In the genomic region with DNA sequence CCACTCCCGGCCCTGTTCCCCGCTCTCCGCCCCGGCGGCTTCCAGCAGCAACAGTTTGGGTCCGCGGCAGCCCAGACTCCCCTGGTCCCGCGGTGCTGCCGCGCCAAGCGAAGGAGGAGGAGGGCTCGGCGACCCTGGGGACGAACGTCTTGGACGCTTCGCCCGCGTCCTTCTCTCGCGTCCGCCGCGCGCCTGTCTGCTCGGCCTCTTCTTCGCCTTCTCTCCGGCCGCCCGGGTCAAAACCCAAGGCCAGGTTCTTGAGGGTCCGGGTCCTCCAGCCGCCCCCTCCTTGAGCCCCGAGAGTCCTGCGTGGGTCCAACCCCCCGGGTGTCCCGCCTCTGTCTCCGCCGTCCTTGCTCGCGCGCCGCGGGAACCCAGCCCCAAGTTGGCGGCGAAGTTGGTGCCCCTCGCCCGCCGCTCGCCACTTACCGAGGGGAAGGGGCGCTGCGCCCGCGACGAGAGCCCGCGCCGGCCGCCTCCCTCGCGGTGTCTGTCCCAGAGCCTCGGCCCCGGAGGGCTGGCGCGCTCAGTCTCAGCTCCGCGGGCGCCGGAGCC, we compare ENCODE assay signal across 12 cellular contexts. TPM values are rescaled to one million over a fixed set of nuclear protein-coding genes. Genes with fewer than 3 reads are reported as not detected.
DNase-seq lines count a peak whose midpoint lies in the region; ATAC-seq and TF ChIP-seq lines count a peak whose summit lies in the region.
"Had no signal": no experiment of that assay in that cellular context is flagged by ENCODE, and none has a peak within 500 bp of the region (broad histone marks: within the 10 kb centered on the region; RNA-seq: fewer than 3 reads in every experiment).

No MANE protein-coding gene starts in this region.

- H3K23ac ChIP-seq in neuronal stem cell (ENCODE audit: low read depth, low read length, poor library complexity): peak overlapping the region; percentile 85

- H3K4me1 Mint-ChIP-seq in CD14-positive monocyte: peaks cover 27% of the 10 kb centered on the region
- peaks cover 12 to 19% of the 10 kb centered on the region in 2 donors for H3K4me1 Mint-ChIP-seq in effector memory CD8-positive, alpha-beta T cell (ENCODE audit: low read depth in 2 of 2)
- peaks cover 8% of the 10 kb centered on the region for H3K4me1 Mint-ChIP-seq in T-helper 2 cell treated with Interferon-gamma antibody and Interleukin-4, amounts not matched to agents 5 μg/mL and 100 μg/mL, for 36 hours (ENCODE audit: low read depth)

- ATAC-seq in effector memory CD8-positive, alpha-beta T cell (replicated peaks): peak; percentile 6
- ATAC-seq in HG02798 (IDR thresholded peaks at IDR 0.05; ENCODE audit: poor library complexity, unreplicated experiment): no peak
- no peak for ATAC-seq in HG03378 (IDR thresholded peaks at IDR 0.05; ENCODE audit: unreplicated experiment)
- ATAC-seq: left lobe of liver had no signal

- H3K4me3 ChIP-seq in HUES64 (ENCODE audit: low read length): peak overlapping the region; percentile 42
- peak overlapping the region in 1 of 2 donors; percentile 58 for H3K4me3 ChIP-seq in neuronal stem cell (ENCODE audit: low read length in 2 of 2)

- H2BK5ac ChIP-seq in neuronal stem cell (ENCODE audit: low read length): no peak overlapping the region

- H3K9me3 Mint-ChIP-seq in CD14-positive monocyte: peaks cover 0 to 28% (median 8%) of the 10 kb centered on the region in 7 donors
- no peaks in the 10 kb centered on the region for H3K9me3 Mint-ChIP-seq in effector memory CD8-positive, alpha-beta T cell
- no peaks in the 10 kb centered on the region for H3K9me3 Mint-ChIP-seq in T-helper 2 cell treated with Interferon-gamma antibody and Interleukin-4, amounts not matched to agents 5 μg/mL and 100 μg/mL, for 36 hours

- H3K4me1 ChIP-seq in HUES64 (ENCODE audit: insufficient read depth, low read length) (no peaks in the 10 kb centered on the region), neuronal stem cell (ENCODE audit: control insufficient read depth in 2 of 2, insufficient read depth in 1 of 2, low read depth in 1 of 2, low read length in 2 of 2) (peaks cover 2 to 3% of the 10 kb centered on the region in 2 donors)

- no peak overlapping the region for H4K8ac ChIP-seq in neuronal stem cell (ENCODE audit: low read depth, low read length)

- H2AFZ ChIP-seq in neuronal stem cell (ENCODE audit: low read length): peak overlapping the region; percentile 72

- peaks cover 62% of the 10 kb centered on the region for H3K27me3 ChIP-seq in HUES64 (ENCODE audit: insufficient read depth, low read length)
- peaks cover 31 to 53% (median 50%) of the 10 kb centered on the region in 3 experiments for H3K27me3 ChIP-seq in neuronal stem cell (ENCODE audit: control insufficient read depth in 3 of 3, insufficient read depth in 3 of 3, low read depth in 1 of 3, low read length in 3 of 3)

- H3K4ac ChIP-seq in neuronal stem cell (ENCODE audit: low read length): no peak overlapping the region

- no peak overlapping the region for H3K27ac Mint-ChIP-seq in CD14-positive monocyte
- no peak overlapping the region for H3K27ac Mint-ChIP-seq in effector memory CD8-positive, alpha-beta T cell
- no peak overlapping the region for H3K27ac Mint-ChIP-seq in T-helper 2 cell treated with Interferon-gamma antibody and Interleukin-4, amounts not matched to agents 5 μg/mL and 100 μg/mL, for 36 hours

- H2BK120ac ChIP-seq in neuronal stem cell (ENCODE audit: low read depth, low read length): no peak overlapping the region

- H2BK12ac ChIP-seq in neuronal stem cell (ENCODE audit: low read length): peak overlapping the region; percentile 6

- peak overlapping the region; percentile 58 to 74 for H3K4me3 Mint-ChIP-seq in CD14-positive monocyte
- H3K4me3 Mint-ChIP-seq in effector memory CD8-positive, alpha-beta T cell: peak overlapping the region; percentile 62 to 73
- no peak overlapping the region for H3K4me3 Mint-ChIP-seq in T-helper 2 cell treated with Interferon-gamma antibody and Interleukin-4, amounts not matched to agents 5 μg/mL and 100 μg/mL, for 36 hours

- 2% methylated on average over 70 of the region's 70 CpGs for WGBS in HUES64
- no CpG with 5 or more reads among the region's 70 CpGs for WGBS in neuronal stem cell (ENCODE audit: extremely low coverage in 2 of 2, insufficient read length in 2 of 2, insufficient replicate concordance in 1 of 2), 2 donors

- H3K9ac ChIP-seq in HUES64 (ENCODE audit: low read depth, low read length) (no peak overlapping the region), neuronal stem cell (ENCODE audit: low read depth, low read length, poor library complexity) (peak overlapping the region; percentile 3)

- H3K4me2 ChIP-seq in neuronal stem cell (ENCODE audit: insufficient read depth, low read length, poor library complexity, severe bottlenecking): peak overlapping the region; percentile 71

- no peaks in the 10 kb centered on the region for H3K9me3 ChIP-seq in HUES64 (ENCODE audit: insufficient read depth, low read depth, low read length)
- H3K9me3 ChIP-seq in neuronal stem cell (replicated peaks in 1 of 2; ENCODE audit: control insufficient read depth in 2 of 2, insufficient read depth in 1 of 2, low read depth in 1 of 2, low read length in 2 of 2): no peaks in the 10 kb centered on the region

- H3K36me3 Mint-ChIP-seq in CD14-positive monocyte: peaks cover 12 to 18% of the 10 kb centered on the region in 2 donors
- H3K36me3 Mint-ChIP-seq in effector memory CD8-positive, alpha-beta T cell (ENCODE audit: insufficient read depth): peaks cover 5% of the 10 kb centered on the region
- H3K36me3 Mint-ChIP-seq in T-helper 2 cell treated with Interferon-gamma antibody and Interleukin-4, amounts not matched to agents 5 μg/mL and 100 μg/mL, for 36 hours (ENCODE audit: low read depth): peaks cover 13% of the 10 kb centered on the region

- intact Hi-C loops in CD14-positive monocyte (cut with micrococcal nuclease): loop anchor here (5.0 to 10.0 kb wide), 4 partner anchors 119 to 486 kb away; no protein-coding TSS in a partner anchor

- H3K79me1 ChIP-seq in neuronal stem cell (ENCODE audit: low read depth, low read length): no peaks in the 10 kb centered on the region

- H3K14ac ChIP-seq in neuronal stem cell (ENCODE audit: low read length): peak overlapping the region; percentile 56

- no peak for TF ChIP-seq CTCF in CD14-positive monocyte (IDR thresholded peaks at IDR 0.05)

- H3K36me3 ChIP-seq in HUES64 (ENCODE audit: insufficient read depth, low read length) (peaks cover 4% of the 10 kb centered on the region), neuronal stem cell (replicated peaks in 1 of 2; ENCODE audit: control insufficient read depth in 2 of 2, insufficient read depth in 2 of 2, low read length in 2 of 2) (peaks cover 2 to 30% of the 10 kb centered on the region in 2 donors)

- H3K18ac ChIP-seq in neuronal stem cell (ENCODE audit: low read length): peak overlapping the region; percentile 83

- no peak overlapping the region for H2BK15ac ChIP-seq in neuronal stem cell (ENCODE audit: low read length)

- DNase-seq in CD14-positive monocyte (ENCODE audit: low spot score) (no peak), neuronal stem cell (ENCODE audit: low spot score) (no peak), kidney tubule cell (ENCODE audit: low spot score) (no peak)
- DNase-seq in effector memory CD8-positive, alpha-beta T cell: no peak
- no peak for DNase-seq in T-helper 2 cell treated with Interferon-gamma antibody and Interleukin-4, amounts not matched to agents 5 μg/mL and 100 μg/mL, for 36 hours (ENCODE audit: low spot score)
- DNase-seq: activated naive CD4-positive, alpha-beta T cell treated with Interleukin-2 at 50 U/mL for 16 hours; PC-3 had no signal

- H4K91ac ChIP-seq in neuronal stem cell (ENCODE audit: low read depth, low read length, poor library complexity): no peak overlapping the region

- H2AK5ac ChIP-seq in neuronal stem cell (ENCODE audit: low read depth, low read length): peak overlapping the region; percentile 70

- H3K27ac ChIP-seq in HUES64 (ENCODE audit: low read depth, low read length): no peak overlapping the region
- no peak overlapping the region for H3K27ac ChIP-seq in neuronal stem cell (replicated peaks; ENCODE audit: low read length)
- H3K27ac ChIP-seq: VCaP had no signal

- H3K27me3 Mint-ChIP-seq in CD14-positive monocyte (ENCODE audit: low read depth in 3 of 3): peaks cover 57 to 72% (median 71%) of the 10 kb centered on the region in 3 donors
- H3K27me3 Mint-ChIP-seq in effector memory CD8-positive, alpha-beta T cell: peaks cover 52 to 60% of the 10 kb centered on the region in 2 donors
- H3K27me3 Mint-ChIP-seq in T-helper 2 cell treated with Interferon-gamma antibody and Interleukin-4, amounts not matched to agents 5 μg/mL and 100 μg/mL, for 36 hours (ENCODE audit: low read depth): peaks cover 50% of the 10 kb centered on the region

RNA-seq across cellular contexts. Expression of a gene that starts 1.4 kb away (rescaled TPM):
- polyA plus RNA-seq in CD14-positive monocyte: not detected
- polyA plus RNA-seq in HUES64 (2013, experiment 1 of 2): 0.10 TPM
- polyA plus RNA-seq in HUES64 (2013, experiment 2 of 2): not detected
- polyA plus RNA-seq in neuronal stem cell (2013, experiment 1 of 2): 0.03 TPM
- 0.03 TPM for polyA plus RNA-seq in neuronal stem cell (2013, experiment 2 of 2)

RNA-seq across cellular contexts. Expression of a gene that starts 11.7 kb away (rescaled TPM):
- 1 to 10 TPM; 6.2 to 7.3 TPM for polyA plus RNA-seq in CD14-positive monocyte
- 18.9 TPM for polyA plus RNA-seq in HUES64 (2013, experiment 1 of 2)
- polyA plus RNA-seq in HUES64 (2013, experiment 2 of 2): 15.8 TPM
- 13.2 TPM for polyA plus RNA-seq in neuronal stem cell (2013, experiment 1 of 2)
- 12.0 TPM for polyA plus RNA-seq in neuronal stem cell (2013, experiment 2 of 2)

RNA-seq across cellular contexts. Expression of a gene that starts 32.4 kb away (rescaled TPM):
- not detected for polyA plus RNA-seq in CD14-positive monocyte
- polyA plus RNA-seq in HUES64 (2013, experiment 1 of 2): 0.60 TPM
- 0.32 TPM for polyA plus RNA-seq in HUES64 (2013, experiment 2 of 2)
- not detected for polyA plus RNA-seq in neuronal stem cell (2013, experiment 1 of 2)
- polyA plus RNA-seq in neuronal stem cell (2013, experiment 2 of 2): not detected
